In genomic region chr3:43583481-43583880, GRCh38 we compare ENCODE assay signal across 19 cellular contexts. TPM values are rescaled to one million over a fixed set of nuclear protein-coding genes. Genes with fewer than 3 reads are reported as not detected.
DNase-seq lines count a peak whose midpoint lies in the region; ATAC-seq and TF ChIP-seq lines count a peak whose summit lies in the region.
"Had no signal": no experiment of that assay in that cellular context is flagged by ENCODE, and none has a peak within 500 bp of the region (broad histone marks: within the 10 kb centered on the region; RNA-seq: fewer than 3 reads in every experiment).

No MANE protein-coding gene starts in this region.

- no peak overlapping the region for H3K4me3 Mint-ChIP-seq in neural progenitor cell
- no peak overlapping the region for H3K4me3 Mint-ChIP-seq in stimulated activated effector memory CD8-positive, alpha-beta T cell treated with anti-CD3 and anti-CD28 coated beads, Interleukin-12 subunit alpha, Interleukin-12 subunit beta, amount 100 ng/mL, for 72 hours
- H3K4me3 Mint-ChIP-seq: activated naive CD8-positive, alpha-beta T cell treated with anti-CD3 and anti-CD28 coated beads for 36 hours; natural killer cell treated with Interleukin-12 subunit alpha and Interleukin-12 subunit beta and Interleukin-15 and Interleukin-18, amount 100 ng/mL, for 72 hours had no signal

- H2AFZ ChIP-seq in HCT116 (ENCODE audit: low read depth, low read length, poor library complexity, severe bottlenecking) (no peak overlapping the region), neural progenitor cell (replicated peaks) (no peak overlapping the region)

- POLR2A ChIA-PET in HCT116 (lab: Charles Lee), result no interaction called here

- TF ChIP-seq CTCF in GM12864 (IDR thresholded peaks at IDR 0.05; ENCODE audit: low read depth, low read length, missing control alignments), result peak; percentile 4
- TF ChIP-seq CTCF in HCT116 (IDR thresholded peaks at IDR 0.05 in 2 of 3, conservative IDR thresholded peaks at IDR 0.05 in 1 of 3; ENCODE audit: borderline replicate concordance in 1 of 3, insufficient read depth in 1 of 3, low read depth in 2 of 3, low read length in 2 of 3), result peak in 2 of 3 experiments; percentile 37 to 48; a peak in 4 of 6 replicates
- peak; percentile 7 for TF ChIP-seq CTCF in astrocyte of the spinal cord (IDR thresholded peaks at IDR 0.05; ENCODE audit: low read depth, low read length)
- peak; percentile 12 for TF ChIP-seq CTCF in neural progenitor cell (IDR thresholded peaks at IDR 0.05)

- H3K4me2 ChIP-seq in HCT116 (ENCODE audit: low read length) (no peak overlapping the region), neural progenitor cell (no peak overlapping the region)

- H4K20me1 ChIP-seq in HCT116 (ENCODE audit: insufficient read depth) (no peaks in the 10 kb centered on the region), neural progenitor cell (ENCODE audit: low read depth) (no peaks in the 10 kb centered on the region)
- H4K20me1 ChIP-seq: BLaER1 treated with 17β-estradiol and CSF1 and Interleukin-3, amounts not matched to agents 10 nM and 100 nM had no signal

- H3K79me2 ChIP-seq in HCT116 (ENCODE audit: insufficient read depth, low read length) (no peaks in the 10 kb centered on the region), neural progenitor cell (ENCODE audit: low read depth) (no peaks in the 10 kb centered on the region)

- ATAC-seq in HCT116, result peak; percentile 65
- ATAC-seq in stimulated activated effector memory CD8-positive, alpha-beta T cell treated with anti-CD3 and anti-CD28 coated beads, Interleukin-12 subunit alpha, Interleukin-12 subunit beta, amount 100 ng/mL, for 72 hours, result no peak
- ATAC-seq in HG03571 (IDR thresholded peaks at IDR 0.05; ENCODE audit: unreplicated experiment), result no peak

- in situ Hi-C loops in astrocyte of the spinal cord (cut with HindIII; ENCODE audit: low sequenced_read_pairs), result no loop called here

- H3K4me1 ChIP-seq in HCT116 (ENCODE audit: control insufficient read depth in 1 of 2, insufficient read depth in 2 of 2, low read length in 2 of 2) (peaks cover 0 to 16% of the 10 kb centered on the region in 2 experiments; a peak in 1 of 4 replicates), neural progenitor cell (peaks cover 13% of the 10 kb centered on the region)
- H3K4me1 ChIP-seq: Peyer's patch, vagina had no signal

- DNase-seq in GM12864 (ENCODE audit: low read depth), result no peak
- DNase-seq in HCT116 (ENCODE audit: low read depth, low spot score), result no peak
- DNase-seq in astrocyte of the spinal cord (ENCODE audit: low read depth, low spot score), result no peak
- no peak for DNase-seq in neural progenitor cell (ENCODE audit: low spot score)
- DNase-seq in stimulated activated effector memory CD8-positive, alpha-beta T cell treated with anti-CD3 and anti-CD28 coated beads, Interleukin-12 subunit alpha, Interleukin-12 subunit beta, amount 100 ng/mL, for 72 hours (ENCODE audit: low spot score in 2 of 2), result no peak
- DNase-seq in activated CD4-positive, CD25-positive, alpha-beta regulatory T cell (lab: John Stamatoyannopoulos, UW), result no peak
- DNase-seq: activated CD8-positive, alpha-beta memory T cell treated with anti-CD3 and anti-CD28 coated beads, Interleukin-2, amount 50 U/mL, for 48 hours; activated naive CD8-positive, alpha-beta T cell treated with anti-CD3 and anti-CD28 coated beads for 36 hours; DMS53; NCI-H1694; Peyer's patch; stimulated activated naive CD4-positive, alpha-beta T cell treated with Interleukin-2 at 50 U/mL for 16 hours had no signal

- no peak for TF ChIP-seq POLR2A in HCT116 (IDR thresholded peaks at IDR 0.05; ENCODE audit: borderline replicate concordance, extremely low read depth, insufficient read depth, insufficient read length)

- H3K4me1 Mint-ChIP-seq in neural progenitor cell, result peaks cover 9% of the 10 kb centered on the region
- H3K4me1 Mint-ChIP-seq in stimulated activated effector memory CD8-positive, alpha-beta T cell treated with anti-CD3 and anti-CD28 coated beads, Interleukin-12 subunit alpha, Interleukin-12 subunit beta, amount 100 ng/mL, for 72 hours, result peaks cover 7% of the 10 kb centered on the region

- intact Hi-C loops in HCT116 (cut with micrococcal nuclease), result no loop called here

- H3K27ac Mint-ChIP-seq in neural progenitor cell, result peak overlapping the region; percentile 21
- H3K27ac Mint-ChIP-seq in stimulated activated effector memory CD8-positive, alpha-beta T cell treated with anti-CD3 and anti-CD28 coated beads, Interleukin-12 subunit alpha, Interleukin-12 subunit beta, amount 100 ng/mL, for 72 hours, result no peak overlapping the region
- H3K27ac Mint-ChIP-seq: natural killer cell treated with Interleukin-12 subunit alpha and Interleukin-12 subunit beta and Interleukin-15 and Interleukin-18, amount 100 ng/mL, for 72 hours had no signal

- H3K27me3 ChIP-seq in HCT116 (ENCODE audit: insufficient read depth, low read length), result no peaks in the 10 kb centered on the region
- H3K27me3 ChIP-seq in neural progenitor cell, result no peaks in the 10 kb centered on the region
- H3K27me3 ChIP-seq: BLaER1 treated with 17β-estradiol and CSF1 and Interleukin-3, amounts not matched to agents 10 nM and 100 nM; Peyer's patch; vagina had no signal

- H3K9me2 ChIP-seq in HCT116 (ENCODE audit: insufficient read depth), result no peaks in the 10 kb centered on the region

- H3K4me3 ChIP-seq in GM12864 (ENCODE audit: low read depth, low read length), result no peak overlapping the region
- H3K4me3 ChIP-seq in HCT116 (replicated peaks in 1 of 2; ENCODE audit: low read depth in 1 of 2, low read length in 2 of 2), result no peak overlapping the region
- no peak overlapping the region for H3K4me3 ChIP-seq in astrocyte of the spinal cord (ENCODE audit: low read depth, low read length)
- H3K4me3 ChIP-seq in neural progenitor cell, result no peak overlapping the region
- H3K4me3 ChIP-seq: BLaER1 treated with 17β-estradiol and CSF1 and Interleukin-3, amounts not matched to agents 10 nM and 100 nM; lung; Peyer's patch; vagina had no signal

- H3K27ac ChIP-seq in HCT116 (ENCODE audit: low read depth, low read length), result no peak overlapping the region
- H3K27ac ChIP-seq in neural progenitor cell, result no peak overlapping the region
- H3K27ac ChIP-seq: BLaER1 treated with 17β-estradiol and CSF1 and Interleukin-3, amounts not matched to agents 10 nM and 100 nM; HL-60; Peyer's patch; vagina; VCaP had no signal

- no TSS peak for BruUV-seq in HCT116 (replicated peaks; lab: Mats Ljungman, UMichigan)

- H3K9ac ChIP-seq in HCT116 (ENCODE audit: low read length) (no peak overlapping the region), neural progenitor cell (no peak overlapping the region)
- H3K9ac ChIP-seq: BLaER1 treated with 17β-estradiol and CSF1 and Interleukin-3, amounts not matched to agents 10 nM and 100 nM had no signal

- H3K9me3 ChIP-seq in HCT116 (ENCODE audit: control insufficient read depth in 1 of 2, insufficient read depth in 1 of 2, low read depth in 1 of 2, low read length in 2 of 2) (no peaks in the 10 kb centered on the region), neural progenitor cell (ENCODE audit: low read depth) (no peaks in the 10 kb centered on the region)
- H3K9me3 ChIP-seq: Peyer's patch, vagina had no signal

- RAD21 ChIA-PET in HCT116 (lab: Charles Lee; ENCODE audit: low non-redundant PET in 1 of 2, low total read pairs in 2 of 2, uncharacterized antibody in 2 of 2, unreplicated experiment in 2 of 2), result no interaction called here

- H3F3A ChIP-seq in neural progenitor cell (ENCODE audit: low read depth), result no peaks in the 10 kb centered on the region

- no peaks in the 10 kb centered on the region for H3K9me3 Mint-ChIP-seq in neural progenitor cell
- no peaks in the 10 kb centered on the region for H3K9me3 Mint-ChIP-seq in stimulated activated effector memory CD8-positive, alpha-beta T cell treated with anti-CD3 and anti-CD28 coated beads, Interleukin-12 subunit alpha, Interleukin-12 subunit beta, amount 100 ng/mL, for 72 hours
- H3K9me3 Mint-ChIP-seq: activated naive CD8-positive, alpha-beta T cell treated with anti-CD3 and anti-CD28 coated beads for 36 hours; natural killer cell treated with Interleukin-12 subunit alpha and Interleukin-12 subunit beta and Interleukin-15 and Interleukin-18, amount 100 ng/mL, for 72 hours had no signal

- no peaks in the 10 kb centered on the region for H3K36me3 ChIP-seq in HCT116 (ENCODE audit: control insufficient read depth in 1 of 2, insufficient read depth in 2 of 2, low read length in 2 of 2)
- no peaks in the 10 kb centered on the region for H3K36me3 ChIP-seq in neural progenitor cell
- H3K36me3 ChIP-seq: vagina had no signal

- TF ChIP-seq RAD21 in HCT116 (IDR thresholded peaks at IDR 0.05; ENCODE audit: low read depth), result no peak

- H3K36me3 Mint-ChIP-seq in neural progenitor cell, result peaks cover 5% of the 10 kb centered on the region
- H3K36me3 Mint-ChIP-seq in stimulated activated effector memory CD8-positive, alpha-beta T cell treated with anti-CD3 and anti-CD28 coated beads, Interleukin-12 subunit alpha, Interleukin-12 subunit beta, amount 100 ng/mL, for 72 hours, result no peaks in the 10 kb centered on the region
- H3K36me3 Mint-ChIP-seq: natural killer cell treated with Interleukin-12 subunit alpha and Interleukin-12 subunit beta and Interleukin-15 and Interleukin-18, amount 100 ng/mL, for 72 hours had no signal

- no peaks in the 10 kb centered on the region for H3K27me3 Mint-ChIP-seq in neural progenitor cell (ENCODE audit: insufficient read depth, low read depth)
- H3K27me3 Mint-ChIP-seq: activated naive CD8-positive, alpha-beta T cell treated with anti-CD3 and anti-CD28 coated beads for 36 hours; natural killer cell treated with Interleukin-12 subunit alpha and Interleukin-12 subunit beta and Interleukin-15 and Interleukin-18, amount 100 ng/mL, for 72 hours had no signal

- CTCF ChIA-PET in HCT116 (lab: Charles Lee), result no interaction called here

TF ChIP-seq in HCT116, 20 proteins besides CTCF, POLR2A, EP300 and RAD21 (continues in another document):
- TF ChIP-seq ATF3 (IDR thresholded peaks at IDR 0.05) (no peak), TCF7L2 (IDR thresholded peaks at IDR 0.05; ENCODE audit: borderline replicate concordance, extremely low read depth, insufficient read depth, insufficient read length) (no peak), EZH2phosphoT487 (IDR thresholded peaks at IDR 0.05; ENCODE audit: borderline replicate concordance) (no peak), ELF1 (IDR thresholded peaks at IDR 0.05; ENCODE audit: borderline replicate concordance, low read depth) (no peak), MAX (IDR thresholded peaks at IDR 0.05) (no peak), CBX3 (IDR thresholded peaks at IDR 0.05; ENCODE audit: low read depth) (no peak), ZFX (IDR thresholded peaks at IDR 0.05) (no peak), SP1 (IDR thresholded peaks at IDR 0.05; ENCODE audit: low read depth) (no peak)

RNA-seq across cellular contexts. Expression of gene ANO10, which starts 38.3 kb away (rescaled TPM):
- 13.3 TPM for total RNA-seq in HCT116 (2021; ENCODE audit: unreplicated experiment)
- 6.7 and 8.3 TPM in 2 replicates for polyA plus RNA-seq in HCT116 (2012)
- total RNA-seq in neural progenitor cell (ENCODE audit: low replicate concordance), result 32.5 and 44.4 TPM in 2 replicates
